Comparison of ENCODE assay signal across 8 cellular contexts in genomic region chr3:67947808-67948508, GRCh38.
DNase-seq lines count a peak whose midpoint lies in the region; ATAC-seq, FAIRE-seq and TF ChIP-seq lines count a peak whose summit lies in the region.

No MANE protein-coding gene starts in this region.

- ATAC-seq in GM18861 (IDR thresholded peaks at IDR 0.05; ENCODE audit: unreplicated experiment): no peak

- peak overlapping the region; percentile 24 for H3K4me3 ChIP-seq in iPS-20b (ENCODE audit: low read length)

- H3K4me1 Mint-ChIP-seq in stimulated activated naive CD8-positive, alpha-beta T cell treated with anti-CD3 and anti-CD28 coated beads, Interleukin-15, Interleukin-2, amounts not matched to agents 100 ng/mL and 50 ng/mL, for 24 hours (ENCODE audit: low read depth): peaks cover 22% of the 10 kb centered on the region

- H3K36me3 Mint-ChIP-seq in stimulated activated naive CD8-positive, alpha-beta T cell treated with anti-CD3 and anti-CD28 coated beads, Interleukin-15, Interleukin-2, amounts not matched to agents 100 ng/mL and 50 ng/mL, for 24 hours (ENCODE audit: low read depth): no peaks in the 10 kb centered on the region

- H3K4me1 ChIP-seq in iPS-20b (ENCODE audit: insufficient read depth, low read length): peaks cover 3% of the 10 kb centered on the region; the same call in 1 of the 2 replicates

- H3K9me3 ChIP-seq in iPS-20b (ENCODE audit: insufficient read depth, low read depth, low read length): no peaks in the 10 kb centered on the region

- no peak overlapping the region for H3K27ac Mint-ChIP-seq in stimulated activated naive CD8-positive, alpha-beta T cell treated with anti-CD3 and anti-CD28 coated beads, Interleukin-15, Interleukin-2, amounts not matched to agents 100 ng/mL and 50 ng/mL, for 24 hours

- no peaks in the 10 kb centered on the region for H3K36me3 ChIP-seq in iPS-20b (ENCODE audit: insufficient read depth, low read depth, low read length)

- TF ChIP-seq POLR2A in GM12892 (IDR thresholded peaks at IDR 0.05; ENCODE audit: low read depth, low read length): no peak

- peaks cover 22% of the 10 kb centered on the region for H3K9me3 Mint-ChIP-seq in stimulated activated naive CD8-positive, alpha-beta T cell treated with anti-CD3 and anti-CD28 coated beads, Interleukin-15, Interleukin-2, amounts not matched to agents 100 ng/mL and 50 ng/mL, for 24 hours

- H3K4me3 Mint-ChIP-seq in stimulated activated naive CD8-positive, alpha-beta T cell treated with anti-CD3 and anti-CD28 coated beads, Interleukin-15, Interleukin-2, amounts not matched to agents 100 ng/mL and 50 ng/mL, for 24 hours: peak overlapping the region; percentile 41

- peak; percentile 17 for DNase-seq in activated CD4-positive, CD25-positive, alpha-beta regulatory T cell treated with anti-CD3 and anti-CD28 coated beads, Interleukin-2, amount 50 U/mL, for 16 hours (ENCODE audit: low read depth, low spot score)
- DNase-seq in activated CD4-positive, CD25-positive, alpha-beta regulatory T cell treated with anti-CD3 and anti-CD28 coated beads, Interleukin-2, amount 50 U/mL, for 72 hours: no peak
- DNase-seq in activated T-cell treated with anti-CD3 and anti-CD28 coated beads for 1 hour (ENCODE audit: low read depth): peak; percentile 54
- DNase-seq in GM12892 (ENCODE audit: insufficient read length): no peak
- no peak for DNase-seq in NCI-H1092 (lab: John Stamatoyannopoulos, UW)

- H3K27me3 Mint-ChIP-seq in stimulated activated naive CD8-positive, alpha-beta T cell treated with anti-CD3 and anti-CD28 coated beads, Interleukin-15, Interleukin-2, amounts not matched to agents 100 ng/mL and 50 ng/mL, for 24 hours: no peaks in the 10 kb centered on the region

- H3K27me3 ChIP-seq in iPS-20b (ENCODE audit: insufficient read depth, low read length): no peaks in the 10 kb centered on the region

- FAIRE-seq in GM12892 (lab: Jason Lieb, UNC): no peak

- no peak overlapping the region for H3K9ac ChIP-seq in iPS-20b (ENCODE audit: low read depth, low read length)

- no peak overlapping the region for H3K27ac ChIP-seq in iPS-20b (ENCODE audit: low read length)

Comparison
In these comparisons a context has a peak if more than half of its experiments do, and no peak if none do; other contexts are left out.
1. DNase-seq: peak in activated CD4-positive, CD25-positive, alpha-beta regulatory T cell treated with anti-CD3 and anti-CD28 coated beads, Interleukin-2, amount 50 U/mL, for 16 hours (single experiment) and activated T-cell treated with anti-CD3 and anti-CD28 coated beads for 1 hour (single experiment); none in activated CD4-positive, CD25-positive, alpha-beta regulatory T cell treated with anti-CD3 and anti-CD28 coated beads, Interleukin-2, amount 50 U/mL, for 72 hours (single experiment), GM12892 (single experiment) and NCI-H1092 (single experiment).